14 cellular contexts compared by ENCODE assay signal in the genomic region with DNA sequence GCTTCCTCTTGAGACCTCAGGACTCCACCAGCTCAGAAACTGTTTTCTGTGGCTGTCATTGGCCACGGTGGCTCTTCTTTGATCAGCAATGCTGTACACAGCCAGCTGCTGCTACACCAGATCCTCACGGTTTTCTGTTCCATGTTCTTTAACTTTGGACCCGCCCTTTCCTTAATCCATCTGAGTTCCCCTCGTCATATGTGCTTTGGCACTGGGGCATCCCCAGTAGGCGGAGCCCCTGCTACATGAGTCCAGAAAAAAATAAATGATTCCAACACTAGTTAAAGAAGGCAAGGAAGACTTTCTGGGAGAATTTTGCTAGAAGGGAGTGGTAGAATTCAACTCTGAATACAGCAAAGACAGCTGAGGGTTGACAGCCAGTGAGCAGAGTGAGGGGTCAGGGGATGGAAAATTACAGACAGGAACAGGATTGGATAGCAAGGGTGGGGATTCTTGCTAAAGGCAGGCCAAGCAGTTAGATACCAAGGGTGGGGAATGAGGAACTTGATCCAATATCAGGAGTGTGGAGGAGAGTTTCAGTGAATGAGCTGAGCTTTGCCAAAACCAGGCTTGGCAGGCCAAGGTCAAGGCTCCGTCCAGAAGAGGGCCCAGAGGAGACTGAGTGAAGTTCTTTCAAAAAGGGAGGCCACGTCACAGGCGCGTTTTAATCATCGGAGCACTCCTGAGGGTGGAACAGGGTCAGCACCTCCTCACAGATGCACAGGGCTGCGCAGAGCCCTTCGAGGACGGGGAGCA.
"Had no signal": no experiment of that assay in that cellular context is flagged by ENCODE, and none has a peak within 500 bp of the region (broad histone marks: within the 10 kb centered on the region; RNA-seq: fewer than 3 reads in every experiment).

No MANE protein-coding gene starts in this region.

- H3K4me3 ChIP-seq: ascending aorta, psoas muscle, thyroid gland had no signal

- ATAC-seq: activated CD4-positive, CD25-positive, alpha-beta regulatory T cell treated with anti-CD3 and anti-CD28 coated beads, Interleukin-2, amount 50 U/mL, for 24 hours; activated naive CD8-positive, alpha-beta T cell treated with anti-CD3 and anti-CD28 coated beads, Interleukin-2, amount 50 U/mL, for 24 hours; natural killer cell treated with Interleukin-12 subunit alpha and Interleukin-12 subunit beta and Interleukin-15 and Interleukin-18, amount 100 ng/mL, for 72 hours; psoas muscle; stimulated activated effector memory CD8-positive, alpha-beta T cell treated with anti-CD3 and anti-CD28 coated beads, Interleukin-12 subunit alpha, Interleukin-12 subunit beta, amount 100 ng/mL, for 72 hours had no signal

- H3K4me1 ChIP-seq: ascending aorta, psoas muscle, thyroid gland had no signal

- H3K9me3 ChIP-seq: ascending aorta, psoas muscle, thyroid gland had no signal

- DNase-seq: activated naive CD4-positive, alpha-beta T cell treated with anti-CD3 and anti-CD28 coated beads for 36 hours; activated naive CD8-positive, alpha-beta T cell treated with anti-CD3 and anti-CD28 coated beads, Interleukin-2, amount 50 U/mL, for 24 hours; activated T-cell treated with anti-CD3 and anti-CD28 coated beads for 4 hours; hypothalamus; kidney; mesendoderm; psoas muscle; stimulated activated CD4-positive, alpha-beta T cell treated with anti-CD3 and anti-CD28 coated beads, Interleukin-12 subunit alpha, Interleukin-12 subunit beta, amount 100 ng/mL, for 4 hours; thyroid gland had no signal

- H3K27me3 Mint-ChIP-seq: activated naive CD8-positive, alpha-beta T cell treated with anti-CD3 and anti-CD28 coated beads, Interleukin-2, amount 50 U/mL, for 24 hours had no signal

- H3K36me3 ChIP-seq: ascending aorta, thyroid gland had no signal

- H3K27ac Mint-ChIP-seq: activated naive CD4-positive, alpha-beta T cell treated with anti-CD3 and anti-CD28 coated beads for 36 hours; activated naive CD8-positive, alpha-beta T cell treated with anti-CD3 and anti-CD28 coated beads, Interleukin-2, amount 50 U/mL, for 24 hours; natural killer cell treated with Interleukin-12 subunit alpha and Interleukin-12 subunit beta and Interleukin-15 and Interleukin-18, amount 100 ng/mL, for 72 hours; stimulated activated effector memory CD8-positive, alpha-beta T cell treated with anti-CD3 and anti-CD28 coated beads, Interleukin-12 subunit alpha, Interleukin-12 subunit beta, amount 100 ng/mL, for 72 hours; T-helper 2 cell treated with Interferon-gamma antibody and Interleukin-4, amounts not matched to agents 5 μg/mL and 100 μg/mL, for 36 hours had no signal

- H3K4me1 Mint-ChIP-seq: activated naive CD8-positive, alpha-beta T cell treated with anti-CD3 and anti-CD28 coated beads, Interleukin-2, amount 50 U/mL, for 24 hours; stimulated activated effector memory CD8-positive, alpha-beta T cell treated with anti-CD3 and anti-CD28 coated beads, Interleukin-12 subunit alpha, Interleukin-12 subunit beta, amount 100 ng/mL, for 72 hours had no signal

- H3K9me3 Mint-ChIP-seq: activated naive CD4-positive, alpha-beta T cell treated with anti-CD3 and anti-CD28 coated beads for 36 hours; activated naive CD8-positive, alpha-beta T cell treated with anti-CD3 and anti-CD28 coated beads, Interleukin-2, amount 50 U/mL, for 24 hours; natural killer cell treated with Interleukin-12 subunit alpha and Interleukin-12 subunit beta and Interleukin-15 and Interleukin-18, amount 100 ng/mL, for 72 hours; stimulated activated effector memory CD8-positive, alpha-beta T cell treated with anti-CD3 and anti-CD28 coated beads, Interleukin-12 subunit alpha, Interleukin-12 subunit beta, amount 100 ng/mL, for 72 hours; T-helper 2 cell treated with Interferon-gamma antibody and Interleukin-4, amounts not matched to agents 5 μg/mL and 100 μg/mL, for 36 hours had no signal

- H3K27me3 ChIP-seq: ascending aorta, thyroid gland had no signal

- H3K27ac ChIP-seq: ascending aorta, psoas muscle, thyroid gland had no signal

- H3K36me3 Mint-ChIP-seq: natural killer cell treated with Interleukin-12 subunit alpha and Interleukin-12 subunit beta and Interleukin-15 and Interleukin-18, amount 100 ng/mL, for 72 hours; stimulated activated effector memory CD8-positive, alpha-beta T cell treated with anti-CD3 and anti-CD28 coated beads, Interleukin-12 subunit alpha, Interleukin-12 subunit beta, amount 100 ng/mL, for 72 hours had no signal

- H3K4me3 Mint-ChIP-seq: activated naive CD4-positive, alpha-beta T cell treated with anti-CD3 and anti-CD28 coated beads for 36 hours; activated naive CD8-positive, alpha-beta T cell treated with anti-CD3 and anti-CD28 coated beads, Interleukin-2, amount 50 U/mL, for 24 hours; natural killer cell treated with Interleukin-12 subunit alpha and Interleukin-12 subunit beta and Interleukin-15 and Interleukin-18, amount 100 ng/mL, for 72 hours; stimulated activated effector memory CD8-positive, alpha-beta T cell treated with anti-CD3 and anti-CD28 coated beads, Interleukin-12 subunit alpha, Interleukin-12 subunit beta, amount 100 ng/mL, for 72 hours; T-helper 2 cell treated with Interferon-gamma antibody and Interleukin-4, amounts not matched to agents 5 μg/mL and 100 μg/mL, for 36 hours had no signal
